In genomic region chr18:48946329-48946835, GRCh38 we compare ENCODE assay signal across 1 cellular context.
TF ChIP-seq lines count a peak whose summit lies in the region.

No MANE protein-coding gene starts in this region.

TF ChIP-seq in HEK293, 187 proteins besides CTCF, POLR2A, EP300 and RAD21 (continued from another document and continues in another):
- TF ChIP-seq PRDM2 (tag by site-specific recombination; IDR thresholded peaks at IDR 0.05; ENCODE audit: borderline replicate concordance) (no peak), ZNF776 (tag by site-specific recombination; IDR thresholded peaks at IDR 0.05; ENCODE audit: borderline replicate concordance) (no peak), ZNF624 (tag by site-specific recombination; IDR thresholded peaks at IDR 0.05) (no peak), ZNF155 (tag by site-specific recombination; IDR thresholded peaks at IDR 0.05) (no peak), ZNF843 (tag by site-specific recombination; IDR thresholded peaks at IDR 0.05) (peak; percentile 93), ZNF530 (tag by site-specific recombination; IDR thresholded peaks at IDR 0.05; ENCODE audit: low read depth) (no peak), ZFP41 (tag by site-specific recombination; IDR thresholded peaks at IDR 0.05; ENCODE audit: borderline replicate concordance) (no peak), ZNF513 (tag by site-specific recombination; IDR thresholded peaks at IDR 0.05) (no peak), YY2 (tag by site-specific recombination; IDR thresholded peaks at IDR 0.05) (no peak), ZNF548 (tag by site-specific recombination; IDR thresholded peaks at IDR 0.05) (no peak), ZNF791 (tag by site-specific recombination; IDR thresholded peaks at IDR 0.05) (no peak), ZSCAN30 (tag by site-specific recombination; IDR thresholded peaks at IDR 0.05) (peak; percentile 87), ZNF777 (tag by site-specific recombination; IDR thresholded peaks at IDR 0.05; ENCODE audit: borderline replicate concordance) (no peak), HOXD13 (CRISPR knock-in tag; IDR thresholded peaks at IDR 0.05; ENCODE audit: borderline replicate concordance) (no peak), FEZF1 (tag by site-specific recombination; IDR thresholded peaks at IDR 0.05) (peak; percentile 95), KLF10 (tag by site-specific recombination; IDR thresholded peaks at IDR 0.05) (peak; percentile 87), ZNF670 (tag by site-specific recombination; IDR thresholded peaks at IDR 0.05; ENCODE audit: low read depth) (no peak), MZF1 (tag by site-specific recombination; IDR thresholded peaks at IDR 0.05; ENCODE audit: borderline replicate concordance) (no peak), ZNF341 (tag by site-specific recombination; IDR thresholded peaks at IDR 0.05; ENCODE audit: low read depth) (peak; percentile 43; the same call in 1 of the 2 replicates), ZNF302 (tag by site-specific recombination; IDR thresholded peaks at IDR 0.05; ENCODE audit: low read depth) (no peak), ZNF701 (tag by site-specific recombination; IDR thresholded peaks at IDR 0.05) (no peak), ZNF654 (tag by site-specific recombination; IDR thresholded peaks at IDR 0.05; ENCODE audit: low read depth) (peak; percentile 9; the same call in 1 of the 2 replicates), KLF7 (tag by site-specific recombination; IDR thresholded peaks at IDR 0.05; ENCODE audit: borderline replicate concordance) (0 out of 2 replicates have a peak, but pooled peaks have one; percentile 43), ZNF114 (tag by site-specific recombination; IDR thresholded peaks at IDR 0.05) (no peak), ZNF664 (tag by site-specific recombination; IDR thresholded peaks at IDR 0.05) (no peak), ZNF416 (tag by site-specific recombination; IDR thresholded peaks at IDR 0.05) (no peak), ZNF558 (tag by site-specific recombination; IDR thresholded peaks at IDR 0.05) (no peak; the same call in 1 of the 2 replicates), ELK4 (IDR thresholded peaks at IDR 0.05; ENCODE audit: borderline replicate concordance, low read depth, low read length) (no peak), MYNN (tag by site-specific recombination; IDR thresholded peaks at IDR 0.05; ENCODE audit: borderline replicate concordance) (no peak), ZNF596 (tag by site-specific recombination; IDR thresholded peaks at IDR 0.05) (no peak; the same call in 1 of the 2 replicates), ZNF157 (tag by site-specific recombination; IDR thresholded peaks at IDR 0.05) (no peak), ZNF645 (tag by site-specific recombination; IDR thresholded peaks at IDR 0.05) (no peak), KLF17 (tag by site-specific recombination; IDR thresholded peaks at IDR 0.05) (peak; percentile 67; the same call in 1 of the 2 replicates), GLIS1 (tag by site-specific recombination; IDR thresholded peaks at IDR 0.05) (0 out of 2 replicates have a peak, but pooled peaks have one; percentile 54), REST (tag by site-specific recombination; IDR thresholded peaks at IDR 0.05) (no peak), ZNF24 (tag by site-specific recombination; IDR thresholded peaks at IDR 0.05) (peak; percentile 81; the same call in 1 of the 2 replicates), ZNF2 (tag by site-specific recombination; IDR thresholded peaks at IDR 0.05) (no peak; the same call in 1 of the 2 replicates), ZNF610 (tag by site-specific recombination; IDR thresholded peaks at IDR 0.05; ENCODE audit: borderline replicate concordance) (no peak), RBAK (tag by site-specific recombination; IDR thresholded peaks at IDR 0.05) (no peak), ZBTB8A (tag by site-specific recombination; IDR thresholded peaks at IDR 0.05) (no peak; the same call in 1 of the 2 replicates), ZSCAN18 (tag by site-specific recombination; IDR thresholded peaks at IDR 0.05) (no peak), ZBTB10 (tag by site-specific recombination; IDR thresholded peaks at IDR 0.05) (no peak), ZNF747 (tag by site-specific recombination; IDR thresholded peaks at IDR 0.05) (no peak), ZNF544 (tag by site-specific recombination; IDR thresholded peaks at IDR 0.05) (no peak), SP7 (tag by site-specific recombination; IDR thresholded peaks at IDR 0.05) (peak; percentile 58)
